ENCODE assay signal across 11 cellular contexts in the genomic region with DNA sequence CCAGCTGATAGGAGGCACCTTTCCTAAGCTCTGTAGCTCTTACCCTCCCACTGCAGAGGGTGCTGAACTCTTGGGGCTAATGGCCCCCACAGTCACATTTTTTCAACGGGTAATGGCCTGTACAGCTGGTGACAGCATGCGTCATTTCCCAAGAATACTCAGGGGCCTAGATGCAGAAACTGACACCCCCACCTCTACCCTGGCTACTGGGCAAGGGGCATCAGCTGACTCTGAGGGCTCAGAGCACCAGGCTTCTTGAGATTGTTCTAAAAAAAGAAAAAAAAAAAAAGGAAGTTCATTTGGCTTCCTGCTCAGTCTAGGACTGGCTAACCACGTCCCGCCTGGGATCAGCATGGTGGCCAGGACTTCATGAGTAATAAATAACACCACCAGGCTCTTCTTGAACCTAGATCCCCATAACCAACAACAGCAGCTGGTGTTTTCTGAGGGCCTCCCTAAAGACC. TPM values are rescaled to one million over a fixed set of nuclear protein-coding genes. Genes with fewer than 3 reads are reported as not detected.
DNase-seq lines count a peak whose midpoint lies in the region; ATAC-seq and TF ChIP-seq lines count a peak whose summit lies in the region.
"Had no signal": no experiment of that assay in that cellular context is flagged by ENCODE, and none has a peak within 500 bp of the region (broad histone marks: within the 10 kb centered on the region; RNA-seq: fewer than 3 reads in every experiment).

No MANE protein-coding gene starts in this region.

- H3K36me3 Mint-ChIP-seq in nephron progenitor cell (ENCODE audit: low read depth): no peaks in the 10 kb centered on the region
- H3K36me3 Mint-ChIP-seq: type B pancreatic cell had no signal

- peaks cover 6% of the 10 kb centered on the region for H3K27me3 Mint-ChIP-seq in nephron progenitor cell (ENCODE audit: low read depth, poor library complexity)
- H3K27me3 Mint-ChIP-seq: type B pancreatic cell had no signal

- no peaks in the 10 kb centered on the region for H3K9me3 Mint-ChIP-seq in nephron progenitor cell

- no peak overlapping the region for H3K4me3 Mint-ChIP-seq in nephron progenitor cell

- H3K27ac ChIP-seq in right atrium auricular region: no peak overlapping the region
- no peak overlapping the region for H3K27ac ChIP-seq in coronary artery
- H3K27ac ChIP-seq: Peyer's patch had no signal

- H3K27me3 ChIP-seq in right atrium auricular region: no peaks in the 10 kb centered on the region
- H3K27me3 ChIP-seq: Peyer's patch had no signal

- H3K4me1 ChIP-seq in right atrium auricular region (peaks cover 0 to 43% of the 10 kb centered on the region in 2 donors), mucosa of descending colon (ENCODE audit: low read depth) (no peaks in the 10 kb centered on the region)

- ATAC-seq in Right ventricle myocardium superior (ENCODE audit: poor library complexity): peak; percentile 67
- peak; percentile 44 for ATAC-seq in mucosa of descending colon

- H3K36me3 ChIP-seq in right atrium auricular region: no peaks in the 10 kb centered on the region
- H3K36me3 ChIP-seq in mucosa of descending colon (ENCODE audit: low read depth): no peaks in the 10 kb centered on the region
- H3K36me3 ChIP-seq: Peyer's patch had no signal

- no peaks in the 10 kb centered on the region for H3K9me3 ChIP-seq in right atrium auricular region
- no peaks in the 10 kb centered on the region for H3K9me3 ChIP-seq in mucosa of descending colon
- H3K9me3 ChIP-seq: Peyer's patch had no signal

- no peak overlapping the region for H3K4me3 ChIP-seq in right atrium auricular region
- H3K4me3 ChIP-seq in choroid plexus epithelial cell (ENCODE audit: low read depth, low read length): no peak overlapping the region
- H3K4me3 ChIP-seq in mucosa of descending colon: no peak overlapping the region
- H3K4me3 ChIP-seq in coronary artery: no peak overlapping the region
- H3K4me3 ChIP-seq: Peyer's patch had no signal

- no peak for TF ChIP-seq CTCF in right atrium auricular region (IDR thresholded peaks at IDR 0.05)
- no peak for TF ChIP-seq CTCF in choroid plexus epithelial cell (conservative IDR thresholded peaks at IDR 0.05; ENCODE audit: low read depth, low read length)
- no peak for TF ChIP-seq CTCF in mucosa of descending colon (IDR thresholded peaks at IDR 0.05)
- no peak for TF ChIP-seq CTCF in nephron progenitor cell (IDR thresholded peaks at IDR 0.05)
- no peak for TF ChIP-seq CTCF in coronary artery (IDR thresholded peaks at IDR 0.05)

- DNase-seq in Right ventricle myocardium superior: peak; percentile 73
- no peak for DNase-seq in right atrium auricular region (ENCODE audit: low spot score)
- peak; percentile 33 for DNase-seq in choroid plexus epithelial cell (ENCODE audit: low read depth)
- DNase-seq in mucosa of descending colon: peak in 1 of 3 donors; percentile 22
- DNase-seq in stimulated activated CD8-positive, alpha-beta memory T cell treated with anti-CD3 and anti-CD28 coated beads, Interleukin-4, amount 100 ng/mL, for 48 hours: no peak
- no peak for DNase-seq in NCI-H1694 (lab: John Stamatoyannopoulos, UW)
- DNase-seq in nephron progenitor cell: no peak
- no peak for DNase-seq in coronary artery (ENCODE audit: low spot score)
- DNase-seq: Karpas-422 had no signal

- H3K4me1 Mint-ChIP-seq in nephron progenitor cell: peaks cover 81% of the 10 kb centered on the region

- intact Hi-C loops in Right ventricle myocardium superior (cut with DNase I): no loop called here
- intact Hi-C loops in mucosa of descending colon (cut with DNase I, micrococcal nuclease): no loop called here

- no peak overlapping the region for H3K27ac Mint-ChIP-seq in nephron progenitor cell
- H3K27ac Mint-ChIP-seq: type B pancreatic cell had no signal

RNA-seq across cellular contexts. Expression of gene ZFP36L1, which starts 35.2 kb away (rescaled TPM):
- total RNA-seq in Right ventricle myocardium superior (45.5 TPM), right atrium auricular region (100 to 1,000 TPM in 1 of 2 donors, 10 to 100 TPM in 1; 66.6 to 276 TPM), mucosa of descending colon (100 to 1,000 TPM in 2 of 3 donors, 10 to 100 TPM in 1; 79.8 to 472 (median 103) TPM)

Comparison
In these comparisons a context has a peak if more than half of its experiments do, and no peak if none do; other contexts are left out.
1. DNase-seq: peak in Right ventricle myocardium superior (single experiment) and choroid plexus epithelial cell (single experiment); none in right atrium auricular region (single experiment), stimulated activated CD8-positive, alpha-beta memory T cell treated with anti-CD3 and anti-CD28 coated beads, Interleukin-4, amount 100 ng/mL, for 48 hours (single experiment), NCI-H1694 (single experiment), nephron progenitor cell (single experiment) and coronary artery (single experiment).